ENCODE assay signal across 16 cellular contexts in the genomic region with DNA sequence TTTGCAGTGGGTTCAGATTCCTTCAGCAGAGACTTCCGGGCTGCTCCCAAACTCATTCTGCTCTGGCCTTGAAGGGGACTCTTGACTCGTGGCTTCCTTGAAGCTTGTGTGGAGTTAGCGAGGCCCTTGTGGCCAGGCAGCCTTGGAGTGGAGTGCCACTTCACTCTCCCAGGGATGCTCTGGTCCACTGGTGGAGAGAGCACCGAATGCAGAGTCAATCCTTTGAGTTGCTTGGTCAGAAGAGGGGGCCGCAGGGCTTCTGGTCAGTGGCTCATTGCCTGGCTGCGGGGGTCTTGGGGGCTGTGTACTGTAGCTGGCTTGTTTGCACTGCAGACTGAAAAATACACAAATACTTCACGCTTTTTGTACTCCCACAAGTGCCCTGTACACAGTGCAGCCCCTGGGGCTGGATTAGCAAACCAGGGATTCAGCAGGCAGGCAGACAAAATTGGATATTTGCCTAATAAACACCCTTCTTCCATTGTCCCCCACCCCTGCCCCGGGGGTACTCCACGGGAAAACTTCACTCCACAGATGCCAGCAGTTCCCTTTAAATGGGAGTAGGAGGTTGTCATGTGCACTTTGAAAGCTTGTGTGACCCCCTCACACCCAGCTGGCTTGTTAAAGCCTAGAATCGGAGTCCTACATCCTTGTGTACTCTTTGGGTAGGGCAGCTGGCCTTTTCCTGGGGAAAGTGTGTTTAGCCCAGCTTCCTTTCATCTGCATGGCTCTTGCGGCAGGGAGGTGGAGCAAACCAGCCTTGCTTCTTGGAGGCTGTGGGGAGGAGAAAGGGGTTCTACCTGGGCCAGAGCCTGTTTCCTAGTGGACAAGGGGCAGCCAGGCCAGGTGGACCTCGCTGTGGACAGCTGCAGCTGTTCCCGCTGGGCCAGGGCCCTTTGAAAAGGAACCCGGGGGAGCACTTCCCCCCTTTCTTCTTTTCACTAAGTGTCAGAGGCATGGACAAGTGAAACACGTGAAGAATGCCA. TPM values are rescaled to one million over a fixed set of nuclear protein-coding genes. Genes with fewer than 3 reads are reported as not detected.
DNase-seq lines count a peak whose midpoint lies in the region; ATAC-seq and TF ChIP-seq lines count a peak whose summit lies in the region.
"Had no signal": no experiment of that assay in that cellular context is flagged by ENCODE, and none has a peak within 500 bp of the region (broad histone marks: within the 10 kb centered on the region; RNA-seq: fewer than 3 reads in every experiment).

No MANE protein-coding gene starts in this region.

- peaks cover 9% of the 10 kb centered on the region for H3K4me1 Mint-ChIP-seq in stimulated activated effector memory CD8-positive, alpha-beta T cell treated with anti-CD3 and anti-CD28 coated beads, Interleukin-12 subunit alpha, Interleukin-12 subunit beta, amount 100 ng/mL, for 72 hours

- H2AFZ ChIP-seq in hepatocyte (no peak overlapping the region), osteoblast (ENCODE audit: low read length) (no peak overlapping the region)

- H3K27me3 ChIP-seq in hepatocyte (peaks cover 63% of the 10 kb centered on the region), osteoblast (ENCODE audit: insufficient read depth, low read length) (no peaks in the 10 kb centered on the region)
- H3K27me3 ChIP-seq: thyroid gland had no signal

- H4K20me1 ChIP-seq in hepatocyte (ENCODE audit: insufficient read depth, poor library complexity, severe bottlenecking): peaks cover 3% of the 10 kb centered on the region
- H4K20me1 ChIP-seq in osteoblast (ENCODE audit: insufficient read depth, low read length): peaks cover 29% of the 10 kb centered on the region

- H3K9me2 ChIP-seq in hepatocyte (replicated peaks; ENCODE audit: insufficient read depth): no peaks in the 10 kb centered on the region

- no peak for ATAC-seq in stimulated activated effector memory CD8-positive, alpha-beta T cell treated with anti-CD3 and anti-CD28 coated beads, Interleukin-12 subunit alpha, Interleukin-12 subunit beta, amount 100 ng/mL, for 72 hours
- ATAC-seq: activated CD8-positive, alpha-beta T cell treated with anti-CD3 and anti-CD28 coated beads for 36 hours; naive thymus-derived CD8-positive, alpha-beta T cell; T-helper 17 cell had no signal

- H3K36me3 ChIP-seq in hepatocyte (replicated peaks; ENCODE audit: insufficient read depth, low read depth) (no peaks in the 10 kb centered on the region), osteoblast (ENCODE audit: insufficient read depth, low read length) (no peaks in the 10 kb centered on the region)
- H3K36me3 ChIP-seq: thyroid gland had no signal

- no peaks in the 10 kb centered on the region for H3K9me3 ChIP-seq in hepatocyte (ENCODE audit: low read depth)
- no peaks in the 10 kb centered on the region for H3K9me3 ChIP-seq in osteoblast (ENCODE audit: low read depth, low read length)
- H3K9me3 ChIP-seq: thyroid gland had no signal

- no peak overlapping the region for H3K27ac Mint-ChIP-seq in stimulated activated effector memory CD8-positive, alpha-beta T cell treated with anti-CD3 and anti-CD28 coated beads, Interleukin-12 subunit alpha, Interleukin-12 subunit beta, amount 100 ng/mL, for 72 hours
- H3K27ac Mint-ChIP-seq: activated CD8-positive, alpha-beta T cell treated with anti-CD3 and anti-CD28 coated beads for 36 hours; activated naive CD8-positive, alpha-beta T cell; naive thymus-derived CD8-positive, alpha-beta T cell; T-helper 17 cell had no signal

- H3K4me3 ChIP-seq in hepatocyte (no peak overlapping the region), osteoblast (ENCODE audit: insufficient read depth, low read length) (no peak overlapping the region)
- H3K4me3 ChIP-seq: thyroid gland had no signal

- no peaks in the 10 kb centered on the region for H3K36me3 Mint-ChIP-seq in stimulated activated effector memory CD8-positive, alpha-beta T cell treated with anti-CD3 and anti-CD28 coated beads, Interleukin-12 subunit alpha, Interleukin-12 subunit beta, amount 100 ng/mL, for 72 hours
- H3K36me3 Mint-ChIP-seq: activated naive CD8-positive, alpha-beta T cell; naive thymus-derived CD8-positive, alpha-beta T cell had no signal

- H3K4me2 ChIP-seq in hepatocyte: peak overlapping the region; percentile 80
- H3K4me2 ChIP-seq in osteoblast (ENCODE audit: insufficient read depth, low read length): peak overlapping the region; percentile 90

- peaks cover 44% of the 10 kb centered on the region for H3K4me1 ChIP-seq in hepatocyte (ENCODE audit: insufficient read depth)
- H3K4me1 ChIP-seq in osteoblast (ENCODE audit: insufficient read depth, low read length): peaks cover 35% of the 10 kb centered on the region

- DNase-seq in NCI-H1417 (lab: John Stamatoyannopoulos, UW) (peak; percentile 12 to 35 (median 25)), NCI-H1417 treated with DMSO at 0.1 percent for 48 hours (lab: John Stamatoyannopoulos, UW) (no peak), MV-4-11 (lab: John Stamatoyannopoulos, UW) (peak; percentile 2), hepatocyte (ENCODE audit: low spot score) (no peak), osteoblast (ENCODE audit: insufficient read length, low spot score, missing footprints) (peak; percentile 83), T-helper 9 cell (no peak), COR-L47 (lab: John Stamatoyannopoulos, UW) (no peak)
- DNase-seq in stimulated activated effector memory CD8-positive, alpha-beta T cell treated with anti-CD3 and anti-CD28 coated beads, Interleukin-12 subunit alpha, Interleukin-12 subunit beta, amount 100 ng/mL, for 72 hours (ENCODE audit: low spot score in 2 of 2): no peak
- DNase-seq: 8988T; activated CD8-positive, alpha-beta T cell treated with anti-CD3 and anti-CD28 coated beads for 36 hours; cerebellar nuclear complex; Kasumi-1; T-helper 17 cell; thyroid gland had no signal

- TF ChIP-seq CTCF in hepatocyte (IDR thresholded peaks at IDR 0.05; ENCODE audit: poor library complexity) (no peak), osteoblast (IDR thresholded peaks at IDR 0.05; ENCODE audit: extremely low read depth, low read depth, low read length) (no peak)

- peak overlapping the region; percentile 92 for H3K27ac ChIP-seq in hepatocyte
- peak overlapping the region; percentile 81 for H3K27ac ChIP-seq in osteoblast (ENCODE audit: low read depth, low read length)

- H3K79me2 ChIP-seq in hepatocyte: peaks cover 49% of the 10 kb centered on the region
- H3K79me2 ChIP-seq in osteoblast (ENCODE audit: insufficient read depth, low read length): peaks cover 68% of the 10 kb centered on the region

- no peaks in the 10 kb centered on the region for H3K9me3 Mint-ChIP-seq in stimulated activated effector memory CD8-positive, alpha-beta T cell treated with anti-CD3 and anti-CD28 coated beads, Interleukin-12 subunit alpha, Interleukin-12 subunit beta, amount 100 ng/mL, for 72 hours
- H3K9me3 Mint-ChIP-seq: activated CD8-positive, alpha-beta T cell treated with anti-CD3 and anti-CD28 coated beads for 36 hours; naive thymus-derived CD8-positive, alpha-beta T cell had no signal

- whole genome bisulfite sequencing in hepatocyte (ENCODE audit: low lambda C conversion rate, missing lambda C conversion rate): 33% methylated on average over 15 of the region's 15 CpGs

- H3K4me3 Mint-ChIP-seq in stimulated activated effector memory CD8-positive, alpha-beta T cell treated with anti-CD3 and anti-CD28 coated beads, Interleukin-12 subunit alpha, Interleukin-12 subunit beta, amount 100 ng/mL, for 72 hours: no peak overlapping the region
- H3K4me3 Mint-ChIP-seq: activated CD8-positive, alpha-beta T cell treated with anti-CD3 and anti-CD28 coated beads for 36 hours; T-helper 17 cell had no signal

RNA-seq across cellular contexts. Expression of gene GLI2, which starts 3.4 kb away (rescaled TPM):
- 3.8 and 5.8 TPM in 2 replicates for total RNA-seq in hepatocyte
- polyA plus RNA-seq in hepatocyte: 5.3 and 6.2 TPM in 2 replicates
- total RNA-seq in osteoblast: 3.8 and 10.1 TPM in 2 replicates
- total RNA-seq: activated CD8-positive, alpha-beta T cell treated with anti-CD3 and anti-CD28 coated beads for 36 hours; naive thymus-derived CD8-positive, alpha-beta T cell; T-helper 17 cell had no signal
- polyA plus RNA-seq: naive thymus-derived CD8-positive, alpha-beta T cell had no signal

Comparison
In these comparisons a context has a peak if more than half of its experiments do, and no peak if none do; other contexts are left out.
1. DNase-seq: peak in NCI-H1417 (3 of 3), MV-4-11 (single experiment) and osteoblast (single experiment); none in NCI-H1417 treated with DMSO at 0.1 percent for 48 hours (single experiment), hepatocyte (single experiment), T-helper 9 cell (single experiment), stimulated activated effector memory CD8-positive, alpha-beta T cell treated with anti-CD3 and anti-CD28 coated beads, Interleukin-12 subunit alpha, Interleukin-12 subunit beta, amount 100 ng/mL, for 72 hours (0 of 2) and COR-L47 (single experiment).